In genomic region chr2:151486100-151486499, GRCh38 we compare ENCODE assay signal across 25 cellular contexts.
"Had no signal": no experiment of that assay in that cellular context is flagged by ENCODE, and none has a peak within 500 bp of the region (broad histone marks: within the 10 kb centered on the region; RNA-seq: fewer than 3 reads in every experiment).

No MANE protein-coding gene starts in this region.

- H3K4me1 ChIP-seq: ascending aorta, gastrocnemius medialis, left ventricle myocardium inferior, pancreas, prostate gland, tibial nerve had no signal

- H3K4me3 ChIP-seq: ascending aorta, cardiac muscle cell, coronary artery, gastrocnemius medialis, left ventricle myocardium inferior, pancreas, prostate gland, sigmoid colon, tibial nerve had no signal

- H3K27ac Mint-ChIP-seq: activated CD4-positive, alpha-beta memory T cell treated with anti-CD3 and anti-CD28 coated beads, Interleukin-2, amount 10 ng/mL, durations not matched to agents 7 days and 5 days; activated naive CD4-positive, alpha-beta T cell treated with anti-CD3 and anti-CD28 coated beads, Interleukin-2, amount 50 U/mL, for 24 hours; brain; effector memory CD8-positive, alpha-beta T cell; stimulated activated memory B cell treated with anti-CD40 and anti-IgM and Interleukin-4, amounts not matched to agents 10 μg/mL and 1 μg/mL and 100 μg/mL, for 72 hours; T-helper 2 cell treated with Interferon-gamma antibody and Interleukin-4, amounts not matched to agents 5 μg/mL and 100 μg/mL, for 36 hours had no signal

- H3K36me3 ChIP-seq: cardiac muscle cell, pancreas, prostate gland had no signal

- H3K4me1 Mint-ChIP-seq: brain had no signal

- H3K9me3 Mint-ChIP-seq: activated naive CD4-positive, alpha-beta T cell treated with anti-CD3 and anti-CD28 coated beads, Interleukin-2, amount 50 U/mL, for 24 hours; brain; effector memory CD8-positive, alpha-beta T cell; T-helper 2 cell treated with Interferon-gamma antibody and Interleukin-4, amounts not matched to agents 5 μg/mL and 100 μg/mL, for 36 hours had no signal

- H3K27ac ChIP-seq: ascending aorta, cardiac muscle cell, coronary artery, gastrocnemius medialis, left ventricle myocardium inferior, pancreas, prostate gland, sigmoid colon, tibial nerve had no signal

- DNase-seq: activated CD4-positive, alpha-beta memory T cell treated with anti-CD3 and anti-CD28 coated beads, Interleukin-2, amount 10 ng/mL, durations not matched to agents 7 days and 5 days; activated CD4-positive, alpha-beta T cell treated with anti-CD3 and anti-CD28 coated beads for 48 hours; activated CD4-positive, CD25-positive, alpha-beta regulatory T cell; activated gamma-delta T cell treated with Interleukin-2 at 50 U/mL for 16 hours; cerebellar nuclear complex; effector memory CD8-positive, alpha-beta T cell; erythroblast; gastrocnemius medialis; glutamatergic neuron; islet precursor cell; left ventricle myocardium inferior; pancreas; retina; sigmoid colon; small intestine; stimulated activated CD4-positive, alpha-beta T cell treated with anti-CD3 and anti-CD28 coated beads, Interleukin-4, amount 100 ng/mL, for 24 hours had no signal

- H3K4me3 Mint-ChIP-seq: activated CD4-positive, alpha-beta memory T cell treated with anti-CD3 and anti-CD28 coated beads, Interleukin-2, amount 10 ng/mL, durations not matched to agents 7 days and 5 days; activated naive CD4-positive, alpha-beta T cell treated with anti-CD3 and anti-CD28 coated beads, Interleukin-2, amount 50 U/mL, for 24 hours; brain; effector memory CD8-positive, alpha-beta T cell; stimulated activated memory B cell treated with anti-CD40 and anti-IgM and Interleukin-4, amounts not matched to agents 10 μg/mL and 1 μg/mL and 100 μg/mL, for 72 hours; T-helper 2 cell treated with Interferon-gamma antibody and Interleukin-4, amounts not matched to agents 5 μg/mL and 100 μg/mL, for 36 hours had no signal

- ATAC-seq: effector memory CD8-positive, alpha-beta T cell; gastrocnemius medialis; pancreas; stimulated activated memory B cell treated with anti-CD40 and anti-IgM and Interleukin-4, amounts not matched to agents 10 μg/mL and 1 μg/mL and 100 μg/mL, for 72 hours had no signal

- H3K9me3 ChIP-seq: ascending aorta, gastrocnemius medialis, left ventricle myocardium inferior, pancreas, prostate gland, sigmoid colon, tibial nerve had no signal

- H3K27me3 Mint-ChIP-seq: activated CD4-positive, alpha-beta memory T cell treated with anti-CD3 and anti-CD28 coated beads, Interleukin-2, amount 10 ng/mL, durations not matched to agents 7 days and 5 days; activated naive CD4-positive, alpha-beta T cell treated with anti-CD3 and anti-CD28 coated beads, Interleukin-2, amount 50 U/mL, for 24 hours; brain; effector memory CD8-positive, alpha-beta T cell; stimulated activated memory B cell treated with anti-CD40 and anti-IgM and Interleukin-4, amounts not matched to agents 10 μg/mL and 1 μg/mL and 100 μg/mL, for 72 hours had no signal

- H3K27me3 ChIP-seq: ascending aorta, cardiac muscle cell, gastrocnemius medialis, pancreas, sigmoid colon, tibial nerve had no signal
